Comparison of ENCODE assay signal across 9 cellular contexts in the genomic region with DNA sequence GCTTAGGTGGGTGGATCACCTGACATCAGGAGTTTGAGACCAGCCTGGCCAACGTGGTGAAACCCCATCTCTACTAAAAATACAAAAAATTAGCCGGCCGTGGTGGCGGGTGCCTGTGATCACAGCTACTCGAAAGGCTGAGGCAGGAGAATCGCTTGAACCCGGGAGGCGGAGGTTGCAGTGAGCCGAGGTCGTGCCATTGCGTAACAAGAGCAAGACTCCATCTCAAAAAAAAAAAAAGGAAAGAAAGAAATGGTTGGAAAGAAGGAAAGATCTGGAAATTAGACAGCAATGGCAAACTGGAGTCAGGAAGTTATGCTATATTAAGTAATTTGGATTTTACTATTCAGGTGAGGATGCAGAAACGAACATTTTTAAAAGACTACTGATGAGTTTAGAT. TPM values are rescaled to one million over a fixed set of nuclear protein-coding genes. Genes with fewer than 3 reads are reported as not detected.
DNase-seq lines count a peak whose midpoint lies in the region; ATAC-seq and TF ChIP-seq lines count a peak whose summit lies in the region.
"Not testable (repeated sequence)": the region's sequence is repeated elsewhere in the genome, so short reads cannot be mapped to it uniquely, and the experiment has no call there.
"Had no signal": no experiment of that assay in that cellular context is flagged by ENCODE, and none has a peak within 500 bp of the region (broad histone marks: within the 10 kb centered on the region; RNA-seq: fewer than 3 reads in every experiment).

No MANE protein-coding gene starts in this region.

- peaks cover 88% of the 10 kb centered on the region for H3K36me3 Mint-ChIP-seq in CD8-positive, alpha-beta T cell
- H3K36me3 Mint-ChIP-seq in T-helper 17 cell (ENCODE audit: low read depth) (peaks cover 22% of the 10 kb centered on the region), memory B cell (peaks cover 45% of the 10 kb centered on the region)
- peaks cover 86% of the 10 kb centered on the region for H3K36me3 Mint-ChIP-seq in activated T-helper 17 cell treated with anti-CD3 and anti-CD28 coated beads, Interleukin-2, amount 50 U/mL, for 72 hours (ENCODE audit: low read depth)
- H3K36me3 Mint-ChIP-seq in activated naive CD8-positive, alpha-beta T cell = peaks cover 15% of the 10 kb centered on the region
- peaks cover 63% of the 10 kb centered on the region for H3K36me3 Mint-ChIP-seq in central memory CD8-positive, alpha-beta T cell (ENCODE audit: insufficient read depth)
- H3K36me3 Mint-ChIP-seq in stimulated activated effector memory CD8-positive, alpha-beta T cell treated with anti-CD3 and anti-CD28 coated beads, Interleukin-12 subunit alpha, Interleukin-12 subunit beta, amount 100 ng/mL, for 72 hours = peaks cover 65% of the 10 kb centered on the region

- not testable (repeated sequence) for H3K9me3 ChIP-seq in CD8-positive, alpha-beta T cell (ENCODE audit: low read length); T-helper 17 cell (ENCODE audit: control insufficient read depth, low read length, poor library complexity, severe bottlenecking)

- not testable (repeated sequence) for H3K27me3 ChIP-seq in CD8-positive, alpha-beta T cell (ENCODE audit: insufficient read depth, low read length)

- TF ChIP-seq CTCF in 22Rv1 (IDR thresholded peaks at IDR 0.05); CD8-positive, alpha-beta T cell (IDR thresholded peaks at IDR 0.05): not testable (repeated sequence)

- H3K9me3 Mint-ChIP-seq in CD8-positive, alpha-beta T cell; activated T-helper 17 cell treated with anti-CD3 and anti-CD28 coated beads, Interleukin-2, amount 50 U/mL, for 72 hours; activated naive CD8-positive, alpha-beta T cell (ENCODE audit: low read depth); central memory CD8-positive, alpha-beta T cell; memory B cell; stimulated activated effector memory CD8-positive, alpha-beta T cell treated with anti-CD3 and anti-CD28 coated beads, Interleukin-12 subunit alpha, Interleukin-12 subunit beta, amount 100 ng/mL, for 72 hours: not testable (repeated sequence)

- H3K36me3 ChIP-seq in CD8-positive, alpha-beta T cell (ENCODE audit: insufficient read depth, low read length) = peaks cover 27% of the 10 kb centered on the region

- CTCF ChIA-PET in CD8-positive, alpha-beta T cell (lab: Charles Lee) = not testable (repeated sequence)

- intact Hi-C loops in CD8-positive, alpha-beta T cell (cut with DNase I, micrococcal nuclease) = not testable (repeated sequence)

- peaks cover 19% of the 10 kb centered on the region for H3K4me1 Mint-ChIP-seq in CD8-positive, alpha-beta T cell (ENCODE audit: low read depth)
- H3K4me1 Mint-ChIP-seq in T-helper 17 cell (peaks cover 29% of the 10 kb centered on the region), memory B cell (peaks cover 17% of the 10 kb centered on the region)
- peaks cover 18% of the 10 kb centered on the region for H3K4me1 Mint-ChIP-seq in activated T-helper 17 cell treated with anti-CD3 and anti-CD28 coated beads, Interleukin-2, amount 50 U/mL, for 72 hours
- H3K4me1 Mint-ChIP-seq in activated naive CD8-positive, alpha-beta T cell (ENCODE audit: low read depth) = peaks cover 22% of the 10 kb centered on the region
- peaks cover 12% of the 10 kb centered on the region for H3K4me1 Mint-ChIP-seq in central memory CD8-positive, alpha-beta T cell
- H3K4me1 Mint-ChIP-seq in stimulated activated effector memory CD8-positive, alpha-beta T cell treated with anti-CD3 and anti-CD28 coated beads, Interleukin-12 subunit alpha, Interleukin-12 subunit beta, amount 100 ng/mL, for 72 hours = peaks cover 13% of the 10 kb centered on the region

- not testable (repeated sequence) for ATAC-seq in CD8-positive, alpha-beta T cell; T-helper 17 cell; activated T-helper 17 cell treated with anti-CD3 and anti-CD28 coated beads, Interleukin-2, amount 50 U/mL, for 72 hours (replicated peaks); central memory CD8-positive, alpha-beta T cell (replicated peaks; ENCODE audit: extremely low read depth, poor library complexity, severe bottlenecking); memory B cell (ENCODE audit: low read depth); stimulated activated effector memory CD8-positive, alpha-beta T cell treated with anti-CD3 and anti-CD28 coated beads, Interleukin-12 subunit alpha, Interleukin-12 subunit beta, amount 100 ng/mL, for 72 hours

- DNase-seq in CD8-positive, alpha-beta T cell; T-helper 17 cell; central memory CD8-positive, alpha-beta T cell (ENCODE audit: low spot score in 2 of 2); memory B cell (ENCODE audit: low spot score in 2 of 2); stimulated activated effector memory CD8-positive, alpha-beta T cell treated with anti-CD3 and anti-CD28 coated beads, Interleukin-12 subunit alpha, Interleukin-12 subunit beta, amount 100 ng/mL, for 72 hours (ENCODE audit: low spot score in 2 of 2): not testable (repeated sequence)

- H3K27me3 Mint-ChIP-seq in CD8-positive, alpha-beta T cell (ENCODE audit: low read depth); T-helper 17 cell; activated T-helper 17 cell treated with anti-CD3 and anti-CD28 coated beads, Interleukin-2, amount 50 U/mL, for 72 hours; activated naive CD8-positive, alpha-beta T cell; central memory CD8-positive, alpha-beta T cell; memory B cell: not testable (repeated sequence)

- H3K4me3 Mint-ChIP-seq in CD8-positive, alpha-beta T cell; T-helper 17 cell; activated T-helper 17 cell treated with anti-CD3 and anti-CD28 coated beads, Interleukin-2, amount 50 U/mL, for 72 hours; activated naive CD8-positive, alpha-beta T cell; central memory CD8-positive, alpha-beta T cell; memory B cell; stimulated activated effector memory CD8-positive, alpha-beta T cell treated with anti-CD3 and anti-CD28 coated beads, Interleukin-12 subunit alpha, Interleukin-12 subunit beta, amount 100 ng/mL, for 72 hours: not testable (repeated sequence)

- H3K4me3 ChIP-seq in CD8-positive, alpha-beta T cell (ENCODE audit: low read depth, low read length) = not testable (repeated sequence)

- POLR2A ChIA-PET in CD8-positive, alpha-beta T cell (lab: Charles Lee) = not testable (repeated sequence)

- H3K4me1 ChIP-seq in CD8-positive, alpha-beta T cell (ENCODE audit: insufficient read depth, low read length) = peaks cover 15% of the 10 kb centered on the region

- 0 out of 2 replicates have a peak overlapping the region, but pooled peaks have one; percentile 4 for H3K27ac ChIP-seq in 22Rv1
- H3K27ac ChIP-seq in CD8-positive, alpha-beta T cell (ENCODE audit: low read depth, low read length) = not testable (repeated sequence)

- H3K27ac Mint-ChIP-seq in CD8-positive, alpha-beta T cell = peak overlapping the region; percentile 68
- H3K27ac Mint-ChIP-seq in T-helper 17 cell (peak overlapping the region; percentile 92), memory B cell (peak overlapping the region; percentile 93)
- peak overlapping the region; percentile 31 for H3K27ac Mint-ChIP-seq in activated T-helper 17 cell treated with anti-CD3 and anti-CD28 coated beads, Interleukin-2, amount 50 U/mL, for 72 hours
- peak overlapping the region; percentile 13 for H3K27ac Mint-ChIP-seq in activated naive CD8-positive, alpha-beta T cell
- peak overlapping the region; percentile 50 for H3K27ac Mint-ChIP-seq in central memory CD8-positive, alpha-beta T cell (ENCODE audit: low read depth)
- H3K27ac Mint-ChIP-seq in stimulated activated effector memory CD8-positive, alpha-beta T cell treated with anti-CD3 and anti-CD28 coated beads, Interleukin-12 subunit alpha, Interleukin-12 subunit beta, amount 100 ng/mL, for 72 hours = peak overlapping the region; percentile 89

RNA-seq across cellular contexts. Expression of a gene that starts 31.1 kb away (rescaled TPM):
- 1 to 10 TPM in 1 of 2 experiments, under 1 TPM in 1; 0.54 to 1.5 TPM for total RNA-seq in CD8-positive, alpha-beta T cell
- 1 to 10 TPM; 1.6 to 1.9 TPM for total RNA-seq in T-helper 17 cell
- 1 to 10 TPM; 3.2 to 4.5 TPM for total RNA-seq in activated T-helper 17 cell treated with anti-CD3 and anti-CD28 coated beads, Interleukin-2, amount 50 U/mL, for 72 hours
- total RNA-seq: H4 had no signal

RNA-seq across cellular contexts. Expression of a gene that starts 52.6 kb away (rescaled TPM):
- 10 to 100 TPM; 14.2 to 18.6 TPM for total RNA-seq in CD8-positive, alpha-beta T cell
- 10 to 100 TPM; 28.8 to 36.9 TPM for total RNA-seq in T-helper 17 cell
- total RNA-seq in activated T-helper 17 cell treated with anti-CD3 and anti-CD28 coated beads, Interleukin-2, amount 50 U/mL, for 72 hours = 100 to 1,000 TPM; 232 to 320 TPM

Comparison
In these comparisons a context has a peak if more than half of its experiments do, and no peak if none do; other contexts are left out.
1. H3K27ac Mint-ChIP-seq: peak in every context shown above with its lines; median percentile 93 in memory B cell; 92 in T-helper 17 cell; 89 in stimulated activated effector memory CD8-positive, alpha-beta T cell treated with anti-CD3 and anti-CD28 coated beads, Interleukin-12 subunit alpha, Interleukin-12 subunit beta, amount 100 ng/mL, for 72 hours; 68 in CD8-positive, alpha-beta T cell; 50 in central memory CD8-positive, alpha-beta T cell; 31 in activated T-helper 17 cell treated with anti-CD3 and anti-CD28 coated beads, Interleukin-2, amount 50 U/mL, for 72 hours; 13 in activated naive CD8-positive, alpha-beta T cell.
2. RNA of a gene that starts 52.6 kb away (total RNA-seq): 232 to 320 TPM in activated T-helper 17 cell treated with anti-CD3 and anti-CD28 coated beads, Interleukin-2, amount 50 U/mL, for 72 hours; 28.8 to 36.9 TPM in T-helper 17 cell and 14.2 to 18.6 TPM in CD8-positive, alpha-beta T cell; every median in the first group is over 4 times any median in the second.